In genomic region chr2:231685349-231686191, GRCh38 we compare ENCODE assay signal across 8 cellular contexts. TPM values are rescaled to one million over a fixed set of nuclear protein-coding genes. Genes with fewer than 3 reads are reported as not detected.
DNase-seq lines count a peak whose midpoint lies in the region; FAIRE-seq and TF ChIP-seq lines count a peak whose summit lies in the region.
"Had no signal": no experiment of that assay in that cellular context is flagged by ENCODE, and none has a peak within 500 bp of the region (broad histone marks: within the 10 kb centered on the region; RNA-seq: fewer than 3 reads in every experiment).

No MANE protein-coding gene starts in this region.

- no peak overlapping the region for H3K4me3 ChIP-seq in GM06990 (replicated peaks; ENCODE audit: low read depth, low read length)

- no peak for FAIRE-seq in GM19239 (lab: Jason Lieb, UNC)

- peaks cover 58% of the 10 kb centered on the region for H3K4me1 Mint-ChIP-seq in brain

- H3K9me3 ChIP-seq in KOPT-K1 (ENCODE audit: insufficient read depth, low read length, poor library complexity, severe bottlenecking): no peaks in the 10 kb centered on the region

- peaks cover 0 to 2% (median 0%) of the 10 kb centered on the region in 5 experiments for H3K9me3 Mint-ChIP-seq in brain
- H3K9me3 Mint-ChIP-seq: activated naive CD4-positive, alpha-beta T cell treated with anti-CD3 and anti-CD28 coated beads for 36 hours had no signal

- peaks cover 7% of the 10 kb centered on the region for H3K27me3 Mint-ChIP-seq in brain

- H3K36me3 ChIP-seq in GM06990 (ENCODE audit: control insufficient read depth, insufficient read depth, low read length) (no peaks in the 10 kb centered on the region), KOPT-K1 (ENCODE audit: insufficient read depth, low read length) (no peaks in the 10 kb centered on the region)

- peak overlapping the region; percentile 91 for H3K27ac ChIP-seq in KOPT-K1 (ENCODE audit: low read depth, low read length, poor library complexity, severe bottlenecking)

- peak overlapping the region in 2 of 5 experiments; percentile 17 to 28 for H3K4me3 Mint-ChIP-seq in brain
- H3K4me3 Mint-ChIP-seq: activated naive CD4-positive, alpha-beta T cell treated with anti-CD3 and anti-CD28 coated beads for 36 hours had no signal

- TF ChIP-seq CTCF in GM06990 (IDR thresholded peaks at IDR 0.05; ENCODE audit: insufficient read depth, low read length, poor library complexity, severe bottlenecking) (peak; percentile 34), brain (conservative IDR thresholded peaks at IDR 0.05) (peak in 1 of 2 experiments; percentile 21)

- DNase-seq in GM06990 (ENCODE audit: extremely low read depth, insufficient read length) (no peak), nucleus accumbens (lab: John Stamatoyannopoulos, UW) (peak in 54 of 56 donors; percentile 46 to 95 (median 88)), GM19239 (ENCODE audit: insufficient read length, low spot score) (no peak), amniotic stem cell (lab: John Stamatoyannopoulos, UW) (no peak)
- no peak for DNase-seq in activated naive CD4-positive, alpha-beta T cell treated with Interleukin-2 at 50 U/mL for 16 hours
- DNase-seq: activated naive CD4-positive, alpha-beta T cell treated with anti-CD3 and anti-CD28 coated beads for 36 hours had no signal

- H3K36me3 Mint-ChIP-seq in brain: no peaks in the 10 kb centered on the region

- H3K27me3 ChIP-seq in GM06990 (replicated peaks; ENCODE audit: control insufficient read depth, insufficient read depth, low read length): no peaks in the 10 kb centered on the region

- peak overlapping the region in 4 of 5 experiments; percentile 13 to 96 (median 68) for H3K27ac Mint-ChIP-seq in brain
- H3K27ac Mint-ChIP-seq: activated naive CD4-positive, alpha-beta T cell treated with anti-CD3 and anti-CD28 coated beads for 36 hours had no signal

RNA-seq across cellular contexts. Expression of gene PTMA, which starts 22.8 kb away (rescaled TPM):
- 2,636 TPM for polyA plus RNA-seq in brain (ENCODE audit: insufficient read depth, low read depth, low replicate concordance)

Comparison
In these comparisons a context has a peak if more than half of its experiments do, and no peak if none do; other contexts are left out.
1. DNase-seq: peak in nucleus accumbens (54 of 56); none in GM06990 (single experiment), GM19239 (single experiment), activated naive CD4-positive, alpha-beta T cell treated with Interleukin-2 at 50 U/mL for 16 hours (single experiment) and amniotic stem cell (single experiment).